In the genomic region with DNA sequence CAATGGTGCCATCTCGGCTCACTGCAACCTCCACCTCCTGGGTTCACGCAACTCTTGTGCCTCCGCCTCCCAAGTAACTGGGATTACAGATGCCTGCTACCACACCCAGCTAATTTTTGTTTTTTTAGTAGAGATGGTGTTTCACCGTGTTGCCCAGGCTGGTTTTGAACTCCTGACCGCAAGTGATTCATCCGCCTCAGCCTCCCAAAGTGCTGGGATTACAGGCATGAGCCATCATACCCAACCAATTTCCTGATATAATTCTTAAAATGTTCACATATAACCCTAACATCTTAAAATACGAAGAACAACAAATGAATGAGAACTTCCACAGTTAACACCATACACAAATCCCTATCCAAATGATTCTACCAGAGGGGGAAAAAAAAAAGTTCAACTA, we compare ENCODE assay signal across 26 cellular contexts.
"Had no signal": no experiment of that assay in that cellular context is flagged by ENCODE, and none has a peak within 500 bp of the region (broad histone marks: within the 10 kb centered on the region; RNA-seq: fewer than 3 reads in every experiment).

No MANE protein-coding gene starts in this region.

- H3K36me3 Mint-ChIP-seq: activated CD4-positive, alpha-beta memory T cell treated with anti-CD3 and anti-CD28 coated beads for 36 hours; activated naive CD4-positive, alpha-beta T cell treated with anti-CD3 and anti-CD28 coated beads, Interleukin-2, amount 50 U/mL, for 24 hours; stimulated activated memory B cell treated with anti-CD40 and anti-IgM and Interleukin-4, amounts not matched to agents 10 μg/mL and 1 μg/mL and 100 μg/mL, for 72 hours had no signal

- H3K4me3 Mint-ChIP-seq: activated CD4-positive, alpha-beta memory T cell treated with anti-CD3 and anti-CD28 coated beads for 36 hours; activated naive CD4-positive, alpha-beta T cell treated with anti-CD3 and anti-CD28 coated beads, Interleukin-2, amount 50 U/mL, for 24 hours; activated naive CD8-positive, alpha-beta T cell treated with anti-CD3 and anti-CD28 coated beads, Interleukin-2, amount 50 U/mL, for 24 hours; effector memory CD8-positive, alpha-beta T cell; nephron progenitor cell; stimulated activated memory B cell treated with anti-CD40 and anti-IgM and Interleukin-4, amounts not matched to agents 10 μg/mL and 1 μg/mL and 100 μg/mL, for 72 hours; stimulated activated naive CD8-positive, alpha-beta T cell treated with anti-CD3 and anti-CD28 coated beads, Interleukin-15, amount 100 ng/mL, for 72 hours; T-cell had no signal

- DNase-seq: activated CD4-positive, alpha-beta memory T cell treated with anti-CD3 and anti-CD28 coated beads for 36 hours; activated CD4-positive, alpha-beta T cell treated with anti-CD3 and anti-CD28 coated beads for 48 hours; activated CD8-positive, alpha-beta memory T cell treated with anti-CD3 and anti-CD28 coated beads, Interleukin-2, amount 50 U/mL, for 4 hours; activated gamma-delta T cell treated with Interleukin-2 at 50 U/mL for 16 hours; activated naive CD8-positive, alpha-beta T cell treated with anti-CD3 and anti-CD28 coated beads, Interleukin-2, amount 50 U/mL, for 24 hours; activated T-cell treated with anti-CD3 and anti-CD28 coated beads, Interleukin-2, amount 50 U/mL, for 1 hour; body of pancreas; cortex of kidney; effector memory CD8-positive, alpha-beta T cell; foreskin keratinocyte; kidney glomerular epithelial cell; nephron progenitor cell; stimulated activated CD4-positive, alpha-beta T cell treated with anti-CD3 and anti-CD28 coated beads, Interleukin-4, amount 100 ng/mL, for 4 hours; stimulated activated CD8-positive, alpha-beta memory T cell treated with anti-CD3 and anti-CD28 coated beads, Interleukin-4, amount 100 ng/mL, for 48 hours; stimulated activated naive CD8-positive, alpha-beta T cell treated with anti-CD3 and anti-CD28 coated beads, Interleukin-15, amount 100 ng/mL, for 72 hours; substantia nigra; T-cell; upper lobe of left lung had no signal

- H3K9me3 Mint-ChIP-seq: activated CD4-positive, alpha-beta memory T cell treated with anti-CD3 and anti-CD28 coated beads for 36 hours; activated naive CD4-positive, alpha-beta T cell treated with anti-CD3 and anti-CD28 coated beads, Interleukin-2, amount 50 U/mL, for 24 hours; activated naive CD8-positive, alpha-beta T cell treated with anti-CD3 and anti-CD28 coated beads, Interleukin-2, amount 50 U/mL, for 24 hours; effector memory CD8-positive, alpha-beta T cell; stimulated activated memory B cell treated with anti-CD40 and anti-IgM and Interleukin-4, amounts not matched to agents 10 μg/mL and 1 μg/mL and 100 μg/mL, for 72 hours; stimulated activated naive CD8-positive, alpha-beta T cell treated with anti-CD3 and anti-CD28 coated beads, Interleukin-15, amount 100 ng/mL, for 72 hours; T-cell had no signal

- H3K4me3 ChIP-seq: body of pancreas, esophagus muscularis mucosa, right lobe of liver, skin epidermis, vagina had no signal

- H3K4me1 Mint-ChIP-seq: activated naive CD4-positive, alpha-beta T cell treated with anti-CD3 and anti-CD28 coated beads, Interleukin-2, amount 50 U/mL, for 24 hours; activated naive CD8-positive, alpha-beta T cell treated with anti-CD3 and anti-CD28 coated beads, Interleukin-2, amount 50 U/mL, for 24 hours; nephron progenitor cell; stimulated activated memory B cell treated with anti-CD40 and anti-IgM and Interleukin-4, amounts not matched to agents 10 μg/mL and 1 μg/mL and 100 μg/mL, for 72 hours; stimulated activated naive CD8-positive, alpha-beta T cell treated with anti-CD3 and anti-CD28 coated beads, Interleukin-15, amount 100 ng/mL, for 72 hours; T-cell had no signal

- H3K27me3 Mint-ChIP-seq: activated CD4-positive, alpha-beta memory T cell treated with anti-CD3 and anti-CD28 coated beads for 36 hours; stimulated activated naive CD8-positive, alpha-beta T cell treated with anti-CD3 and anti-CD28 coated beads, Interleukin-15, amount 100 ng/mL, for 72 hours had no signal

- H3K36me3 ChIP-seq: esophagus muscularis mucosa, neutrophil, right lobe of liver, upper lobe of left lung, vagina had no signal

- H3K27me3 ChIP-seq: body of pancreas, foreskin keratinocyte, right lobe of liver, upper lobe of left lung, vagina had no signal

- H3K9me3 ChIP-seq: body of pancreas, esophagus muscularis mucosa, neutrophil, right lobe of liver, upper lobe of left lung, vagina had no signal

- H3K27ac Mint-ChIP-seq: activated CD4-positive, alpha-beta memory T cell treated with anti-CD3 and anti-CD28 coated beads for 36 hours; activated naive CD4-positive, alpha-beta T cell treated with anti-CD3 and anti-CD28 coated beads, Interleukin-2, amount 50 U/mL, for 24 hours; activated naive CD8-positive, alpha-beta T cell treated with anti-CD3 and anti-CD28 coated beads, Interleukin-2, amount 50 U/mL, for 24 hours; effector memory CD8-positive, alpha-beta T cell; nephron progenitor cell; stimulated activated memory B cell treated with anti-CD40 and anti-IgM and Interleukin-4, amounts not matched to agents 10 μg/mL and 1 μg/mL and 100 μg/mL, for 72 hours; stimulated activated naive CD8-positive, alpha-beta T cell treated with anti-CD3 and anti-CD28 coated beads, Interleukin-15, amount 100 ng/mL, for 72 hours; T-cell had no signal

- H3K27ac ChIP-seq: body of pancreas, foreskin keratinocyte, neutrophil, right lobe of liver, vagina, VCaP had no signal

- H3K4me1 ChIP-seq: vagina had no signal
